8 cellular contexts compared by ENCODE assay signal in the genomic region with DNA sequence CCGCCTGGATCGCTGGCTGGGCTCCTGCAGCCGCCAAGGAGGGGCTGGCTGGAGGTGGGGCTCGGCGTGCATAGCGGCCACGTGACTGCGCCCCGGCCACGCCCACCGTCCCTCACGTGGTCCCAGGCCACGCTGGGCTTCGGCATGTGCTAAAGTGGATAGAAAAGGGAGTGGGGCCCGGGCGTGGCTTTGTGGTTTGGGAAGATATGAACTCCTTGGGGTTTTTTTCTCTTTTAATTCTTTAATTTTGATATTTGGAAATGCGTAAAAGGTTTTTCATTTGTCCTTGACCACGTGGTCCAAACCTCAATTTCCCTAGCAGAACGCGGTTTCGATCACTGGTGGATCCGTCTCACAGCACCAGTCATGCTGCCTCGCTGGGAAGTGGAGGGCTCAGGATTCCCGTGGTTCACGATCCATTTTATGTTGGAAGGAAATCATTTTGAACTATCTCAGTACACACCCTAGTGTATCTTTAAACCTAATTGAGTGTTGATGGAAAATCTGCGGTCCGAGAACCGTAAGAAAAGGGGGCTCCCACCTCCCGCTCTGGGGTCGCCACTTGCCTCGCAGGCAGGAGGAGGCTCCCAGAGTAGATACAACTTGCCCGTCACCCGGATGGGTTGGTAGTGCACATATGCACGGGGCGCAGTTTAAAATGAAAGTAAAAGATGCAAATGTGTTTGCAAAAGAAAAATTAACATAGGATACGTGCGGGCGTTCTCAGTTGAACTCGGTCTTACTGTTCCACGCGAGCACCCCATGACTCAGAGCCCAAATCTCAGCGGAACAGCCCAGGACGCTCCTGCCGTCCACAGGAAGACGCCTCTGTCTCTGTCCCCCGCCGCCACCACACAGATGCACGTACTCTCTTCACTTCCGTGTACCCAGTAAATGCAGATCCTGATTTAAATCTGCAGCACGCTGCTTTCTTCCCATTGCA.
DNase-seq lines count a peak whose midpoint lies in the region; FAIRE-seq and TF ChIP-seq lines count a peak whose summit lies in the region.

No MANE protein-coding gene starts in this region.

- in situ Hi-C loops in G401 (cut with HindIII; ENCODE audit: low sequenced_read_pairs) = no loop called here
- in situ Hi-C loops in T47D (cut with HindIII; ENCODE audit: low pct_unique_long_range_greater_than_20kb, low sequenced_read_pairs) = no loop called here

- POLR2A ChIA-PET in HEK293T (lab: Yijun Ruan, JAX) = interaction anchor here (0.7 to 1.4 kb wide), 7 partner anchors 11 to 197 kb away, joined by 3 to 9 read pairs (median 4); no protein-coding TSS in a partner anchor

- peak overlapping the region; percentile 73 to 75 for H3K4me3 ChIP-seq in kidney (ENCODE audit: low read length in 2 of 2)

- intact Hi-C loops in kidney (cut with DNase I) = no loop called here

- H3K9ac ChIP-seq in kidney (ENCODE audit: low read length in 2 of 2) = peak overlapping the region in 1 of 2 donors; percentile 51

- FAIRE-seq in kidney (lab: Jason Lieb, UNC) = no peak

- CTCF ChIA-PET in HEK293T (lab: Yijun Ruan, JAX) = interaction anchor here (0.6 to 1.0 kb wide), 4 partner anchors 9 to 17 kb away, joined by 3 to 7 read pairs (median 4); no protein-coding TSS in a partner anchor

- H3K27ac ChIP-seq in VCaP (peak overlapping the region; percentile 99), kidney (ENCODE audit: low read depth in 2 of 2, low read length in 2 of 2) (peak overlapping the region; percentile 36 to 70)

- DNase-seq in G401 (ENCODE audit: low spot score) (peak; percentile 42), HEK293T (ENCODE audit: extremely low spot score) (peak; percentile 69), NCI-H1048 (lab: John Stamatoyannopoulos, UW) (peak; percentile 80), T47D (ENCODE audit: low read depth in 1 of 2, low spot score in 1 of 2) (peak; percentile 53 to 93), kidney (peak; percentile 93)
- peak; percentile 59 to 66 for DNase-seq in stimulated activated CD4-positive, alpha-beta T cell treated with anti-CD3 and anti-CD28 coated beads, Interleukin-1b, Interleukin-23, amount 100 ng/mL, for 4 hours (ENCODE audit: low read depth in 2 of 2)
- no peak for DNase-seq in NK-92 treated with Interleukin-12 subunit alpha and Interleukin-12 subunit beta, amount 100 ng/mL, for 24 hours (lab: John Stamatoyannopoulos, UW)

- no peaks in the 10 kb centered on the region for H3K9me3 ChIP-seq in kidney (ENCODE audit: control insufficient read depth in 1 of 2, low read length in 2 of 2)

- H3K36me3 ChIP-seq in kidney (ENCODE audit: control insufficient read depth in 1 of 2, insufficient read depth in 2 of 2, low read length in 2 of 2) = no peaks in the 10 kb centered on the region

- no peak for TF ChIP-seq CTCF in VCaP (conservative IDR thresholded peaks at IDR 0.05)
- TF ChIP-seq CTCF in kidney (IDR thresholded peaks at IDR 0.05; ENCODE audit: borderline replicate concordance, extremely low read depth, insufficient read depth) = no peak

- no peaks in the 10 kb centered on the region for H3K4me1 ChIP-seq in kidney (ENCODE audit: control insufficient read depth in 1 of 2, insufficient read depth in 1 of 2, low read depth in 1 of 2, low read length in 2 of 2)

TF ChIP-seq in HEK293T, 16 proteins besides CTCF, POLR2A, EP300 and RAD21:
- TF ChIP-seq FOXM1 (IDR thresholded peaks at IDR 0.05; ENCODE audit: borderline replicate concordance) (no peak), ZNF384 (IDR thresholded peaks at IDR 0.05) (no peak), BHLHE40 (IDR thresholded peaks at IDR 0.05; ENCODE audit: borderline replicate concordance) (no peak), L3MBTL2 (conservative IDR thresholded peaks at IDR 0.05) (peak; percentile 97)
